ENCODE assay signal across 20 cellular contexts in the genomic region with DNA sequence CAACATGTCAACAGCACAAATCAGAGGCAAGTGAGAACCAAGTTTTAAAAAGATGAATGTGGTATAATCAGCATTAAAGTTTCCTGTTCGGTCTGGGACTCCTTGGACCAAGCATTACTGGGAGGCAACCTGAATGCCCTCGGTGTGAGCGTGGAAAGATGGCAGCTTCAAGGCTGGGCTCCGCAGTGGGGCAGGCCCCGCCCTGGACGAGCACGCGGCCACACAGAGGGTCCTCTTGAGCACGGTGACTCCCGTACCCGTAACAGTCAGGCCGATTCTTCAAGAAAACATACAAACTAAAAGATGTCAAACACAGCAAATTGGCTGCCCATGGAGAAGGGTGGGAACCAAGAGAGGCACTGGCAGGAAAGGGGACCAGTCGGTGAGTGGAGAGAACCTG.
"Had no signal": no experiment of that assay in that cellular context is flagged by ENCODE, and none has a peak within 500 bp of the region (broad histone marks: within the 10 kb centered on the region; RNA-seq: fewer than 3 reads in every experiment).

No MANE protein-coding gene starts in this region.

- H3K27me3 Mint-ChIP-seq: activated CD4-positive, alpha-beta T cell treated with anti-CD3 and anti-CD28 coated beads, Interleukin-2, amount 10 ng/mL, durations not matched to agents 24 days and 14 days had no signal

- ATAC-seq: activated naive CD8-positive, alpha-beta T cell treated with anti-CD3 and anti-CD28 coated beads, Interleukin-2, amount 50 U/mL, for 24 hours; gastrocnemius medialis; heart right ventricle; mucosa of descending colon; naive thymus-derived CD4-positive, alpha-beta T cell had no signal

- H3K36me3 ChIP-seq: breast epithelium, gastrocnemius medialis, heart right ventricle had no signal

- H3K9me3 ChIP-seq: breast epithelium, gastrocnemius medialis, heart right ventricle, mucosa of descending colon had no signal

- H3K4me1 Mint-ChIP-seq: activated B cell treated with CpG ODN at 0.5 μM for 24 hours; activated CD4-positive, alpha-beta T cell treated with anti-CD3 and anti-CD28 coated beads, Interleukin-2, amount 10 ng/mL, durations not matched to agents 24 days and 14 days; activated naive CD8-positive, alpha-beta T cell treated with anti-CD3 and anti-CD28 coated beads, Interleukin-2, amount 50 U/mL, for 24 hours had no signal

- H3K27me3 ChIP-seq: breast epithelium, gastrocnemius medialis had no signal

- H3K27ac Mint-ChIP-seq: activated B cell treated with CpG ODN at 0.5 μM for 24 hours; activated CD4-positive, alpha-beta T cell treated with anti-CD3 and anti-CD28 coated beads, Interleukin-2, amount 10 ng/mL, durations not matched to agents 24 days and 14 days; activated naive CD8-positive, alpha-beta T cell treated with anti-CD3 and anti-CD28 coated beads, Interleukin-2, amount 50 U/mL, for 24 hours; naive thymus-derived CD4-positive, alpha-beta T cell had no signal

- H3K36me3 Mint-ChIP-seq: naive thymus-derived CD4-positive, alpha-beta T cell had no signal

- H3K4me3 ChIP-seq: dorsolateral prefrontal cortex, gastrocnemius medialis, heart right ventricle, lung, mucosa of descending colon, skin epidermis had no signal

- H3K4me1 ChIP-seq: breast epithelium had no signal

- DNase-seq: activated B cell treated with CpG ODN at 0.5 μM for 24 hours; activated CD4-positive, alpha-beta T cell treated with anti-CD3 and anti-CD28 coated beads, Interleukin-2, amount 10 ng/mL, durations not matched to agents 24 days and 14 days; activated naive CD4-positive, alpha-beta T cell treated with Interleukin-2 at 50 U/mL for 16 hours; activated naive CD8-positive, alpha-beta T cell treated with anti-CD3 and anti-CD28 coated beads, Interleukin-2, amount 50 U/mL, for 24 hours; activated T-cell treated with anti-CD3 and anti-CD28 coated beads for 4 hours; aorta; dorsolateral prefrontal cortex; gastrocnemius medialis; heart right ventricle; left cardiac atrium; mucosa of descending colon; naive thymus-derived CD4-positive, alpha-beta T cell; nucleus accumbens; stimulated activated CD4-positive, alpha-beta T cell treated with anti-CD3 and anti-CD28 coated beads, Interleukin-4, amount 100 ng/mL, for 24 hours; stimulated activated naive CD4-positive, alpha-beta T cell treated with Interleukin-2 at 50 U/mL for 16 hours; trophoblast cell had no signal

- H3K9me3 Mint-ChIP-seq: activated B cell treated with CpG ODN at 0.5 μM for 24 hours; activated CD4-positive, alpha-beta T cell treated with anti-CD3 and anti-CD28 coated beads, Interleukin-2, amount 10 ng/mL, durations not matched to agents 24 days and 14 days; activated naive CD8-positive, alpha-beta T cell treated with anti-CD3 and anti-CD28 coated beads, Interleukin-2, amount 50 U/mL, for 24 hours had no signal

- H3K27ac ChIP-seq: breast epithelium, skin epidermis had no signal

- FAIRE-seq: TTC549 had no signal

- H3K4me3 Mint-ChIP-seq: activated B cell treated with CpG ODN at 0.5 μM for 24 hours; activated CD4-positive, alpha-beta T cell treated with anti-CD3 and anti-CD28 coated beads, Interleukin-2, amount 10 ng/mL, durations not matched to agents 24 days and 14 days; activated naive CD8-positive, alpha-beta T cell treated with anti-CD3 and anti-CD28 coated beads, Interleukin-2, amount 50 U/mL, for 24 hours; naive thymus-derived CD4-positive, alpha-beta T cell had no signal
